ENCODE assay signal across 24 cellular contexts in genomic region chr6:14862845-14863244, GRCh38.
"Had no signal": no experiment of that assay in that cellular context is flagged by ENCODE, and none has a peak within 500 bp of the region (broad histone marks: within the 10 kb centered on the region; RNA-seq: fewer than 3 reads in every experiment).

No MANE protein-coding gene starts in this region.

- H3K4me3 Mint-ChIP-seq: activated CD4-positive, alpha-beta memory T cell treated with anti-CD3 and anti-CD28 coated beads, Interleukin-2, amount 10 ng/mL, durations not matched to agents 7 days and 5 days; activated CD4-positive, alpha-beta T cell treated with anti-CD3 and anti-CD28 coated beads for 36 hours; activated naive CD4-positive, alpha-beta T cell treated with anti-CD3 and anti-CD28 coated beads, Interleukin-2, amount 10 ng/mL, durations not matched to agents 7 days and 5 days; activated naive CD8-positive, alpha-beta T cell treated with anti-CD3 and anti-CD28 coated beads for 36 hours had no signal

- H3K4me3 ChIP-seq: Peyer's patch, SJCRH30 had no signal

- H3K4me1 ChIP-seq: SJCRH30 had no signal

- H3K9ac ChIP-seq: SK-N-SH had no signal

- H3K9me3 ChIP-seq: Peyer's patch, SJCRH30, SK-N-SH had no signal

- H3K27ac Mint-ChIP-seq: activated CD4-positive, alpha-beta memory T cell treated with anti-CD3 and anti-CD28 coated beads, Interleukin-2, amount 10 ng/mL, durations not matched to agents 7 days and 5 days; activated CD4-positive, alpha-beta T cell treated with anti-CD3 and anti-CD28 coated beads for 36 hours; activated naive CD4-positive, alpha-beta T cell treated with anti-CD3 and anti-CD28 coated beads, Interleukin-2, amount 10 ng/mL, durations not matched to agents 7 days and 5 days; activated naive CD8-positive, alpha-beta T cell treated with anti-CD3 and anti-CD28 coated beads for 36 hours; activated T-helper 2 cell treated with anti-CD3 and anti-CD28 coated beads, Interferon-gamma antibody, Interleukin-2, Interleukin-4, amounts not matched to agents 10 μg/mL and 5 μg/mL and 100 μg/mL, durations not matched to agents 14 hours and 24 hours and 36 hours had no signal

- H3K36me3 Mint-ChIP-seq: activated naive CD4-positive, alpha-beta T cell treated with anti-CD3 and anti-CD28 coated beads, Interleukin-2, amount 10 ng/mL, durations not matched to agents 7 days and 5 days; activated naive CD8-positive, alpha-beta T cell treated with anti-CD3 and anti-CD28 coated beads for 36 hours had no signal

- H3K27ac ChIP-seq: brain microvascular endothelial cell, Peyer's patch, RWPE1, SJCRH30, VCaP had no signal

- H3K4me2 ChIP-seq: SK-N-SH had no signal

- DNase-seq: activated CD4-positive, alpha-beta memory T cell treated with anti-CD3 and anti-CD28 coated beads, Interleukin-2, amount 10 ng/mL, durations not matched to agents 7 days and 5 days; activated CD4-positive, alpha-beta T cell treated with anti-CD3 and anti-CD28 coated beads for 36 hours; activated CD4-positive, alpha-beta T cell treated with anti-CD3 and anti-CD28 coated beads, Interleukin-2, amount 50 U/mL, for 1 hour; activated gamma-delta T cell treated with Interleukin-2 at 50 U/mL for 16 hours; activated naive CD4-positive, alpha-beta T cell treated with anti-CD3 and anti-CD28 coated beads, Interleukin-2, amount 10 ng/mL, durations not matched to agents 7 days and 5 days; activated naive CD8-positive, alpha-beta T cell treated with anti-CD3 and anti-CD28 coated beads for 36 hours; activated T-cell treated with anti-CD3 and anti-CD28 coated beads for 4 hours; activated T-cell treated with anti-CD3 and anti-CD28 coated beads, Interleukin-2, amount 50 U/mL, for 48 hours; brain microvascular endothelial cell; NCI-H1048; NCI-H146; NCI-H187 treated with DMSO at 0.1 percent for 48 hours; NCI-H2081 treated with DMSO at 0.1 percent for 48 hours; NCI-H446 treated with DMSO at 0.1 percent for 48 hours; NCI-H524 treated with DMSO at 0.1 percent for 48 hours; NCI-H748 treated with DMSO at 0.1 percent for 48 hours; Peyer's patch; Right ventricle myocardium superior; SJCRH30; SK-N-SH; T-helper 1 cell had no signal

- H3K27me3 ChIP-seq: brain microvascular endothelial cell, Peyer's patch, SJCRH30 had no signal

- ATAC-seq: activated CD4-positive, alpha-beta T cell treated with anti-CD3 and anti-CD28 coated beads for 36 hours had no signal

- H3K9me3 Mint-ChIP-seq: activated CD4-positive, alpha-beta memory T cell treated with anti-CD3 and anti-CD28 coated beads, Interleukin-2, amount 10 ng/mL, durations not matched to agents 7 days and 5 days; activated naive CD4-positive, alpha-beta T cell treated with anti-CD3 and anti-CD28 coated beads, Interleukin-2, amount 10 ng/mL, durations not matched to agents 7 days and 5 days; activated T-helper 2 cell treated with anti-CD3 and anti-CD28 coated beads, Interferon-gamma antibody, Interleukin-2, Interleukin-4, amounts not matched to agents 10 μg/mL and 5 μg/mL and 100 μg/mL, durations not matched to agents 14 hours and 24 hours and 36 hours had no signal

- H3K27me3 Mint-ChIP-seq: activated CD4-positive, alpha-beta memory T cell treated with anti-CD3 and anti-CD28 coated beads, Interleukin-2, amount 10 ng/mL, durations not matched to agents 7 days and 5 days; activated CD4-positive, alpha-beta T cell treated with anti-CD3 and anti-CD28 coated beads for 36 hours; activated naive CD4-positive, alpha-beta T cell treated with anti-CD3 and anti-CD28 coated beads, Interleukin-2, amount 10 ng/mL, durations not matched to agents 7 days and 5 days; activated naive CD8-positive, alpha-beta T cell treated with anti-CD3 and anti-CD28 coated beads for 36 hours had no signal

- H3K36me3 ChIP-seq: brain microvascular endothelial cell, Peyer's patch, SJCRH30 had no signal
